13 cellular contexts compared by ENCODE assay signal in genomic region chr9:125479846-125480615, GRCh38.
DNase-seq lines count a peak whose midpoint lies in the region; ATAC-seq and TF ChIP-seq lines count a peak whose summit lies in the region.
"Had no signal": no experiment of that assay in that cellular context is flagged by ENCODE, and none has a peak within 500 bp of the region (broad histone marks: within the 10 kb centered on the region; RNA-seq: fewer than 3 reads in every experiment).

No MANE protein-coding gene starts in this region.

- DNase-seq in COR-L47 (lab: John Stamatoyannopoulos, UW) = peak; percentile 21
- peak in 2 of 3 experiments; percentile 73 to 92 for DNase-seq in NCI-H1417 (lab: John Stamatoyannopoulos, UW)
- peak; percentile 83 for DNase-seq in NCI-H69 (lab: John Stamatoyannopoulos, UW)
- DNase-seq in kidney tubule cell (ENCODE audit: low spot score) = peak; percentile 56
- no peak for DNase-seq in GM10248 (ENCODE audit: extremely low spot score)
- DNase-seq in DMS153 treated with DMSO at 0.1 percent for 48 hours (lab: John Stamatoyannopoulos, UW; ENCODE audit: unreplicated experiment) = no peak
- DNase-seq: AML-193, GF-D8, Kasumi-1, NCI-H2171, NCI-H524 treated with DMSO at 0.1 percent for 48 hours, PC-9 had no signal

- TF ChIP-seq CTCF in GM10248 (IDR thresholded peaks at IDR 0.05; ENCODE audit: control extremely low read depth, extremely low read depth, low read depth, missing control alignments) = no peak

- ATAC-seq in GM18868 (IDR thresholded peaks at IDR 0.05; ENCODE audit: unreplicated experiment) = no peak

- POLR2A ChIA-PET in GM10248 (lab: Yijun Ruan, JAX) = no interaction called here

- CTCF ChIA-PET in GM10248 (lab: Yijun Ruan, JAX) = no interaction called here

Comparison
In these comparisons a context has a peak if more than half of its experiments do, and no peak if none do; other contexts are left out.
1. DNase-seq: peak in COR-L47 (single experiment), NCI-H1417 (2 of 3), NCI-H69 (single experiment) and kidney tubule cell (single experiment); none in GM10248 (single experiment) and DMS153 treated with DMSO at 0.1 percent for 48 hours (single experiment).